In the genomic region with DNA sequence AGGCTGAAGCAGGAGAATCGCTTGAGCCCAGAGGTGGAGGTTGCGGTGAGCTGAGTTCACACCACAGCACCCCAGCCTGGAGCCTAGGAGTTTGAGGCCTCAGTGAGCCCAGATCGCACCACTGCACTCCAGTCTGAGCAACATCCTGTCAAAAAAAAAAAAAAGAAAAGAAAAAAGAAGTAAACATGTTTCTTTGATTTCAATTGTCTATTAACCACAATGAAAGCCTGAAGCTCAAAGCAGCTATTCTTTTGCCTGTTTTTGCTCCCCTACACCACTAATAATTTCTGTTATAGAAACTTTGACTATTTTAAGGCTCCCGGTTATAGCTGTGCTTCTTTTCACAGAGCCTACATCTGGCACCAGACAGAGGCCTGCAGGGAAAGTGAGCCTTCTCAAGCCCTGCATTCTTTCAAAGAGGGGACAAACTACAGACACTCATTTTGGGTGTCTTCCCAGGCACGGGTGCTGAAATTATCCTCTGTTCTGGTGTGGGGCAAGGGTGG, we compare ENCODE assay signal across 8 cellular contexts. TPM values are rescaled to one million over a fixed set of nuclear protein-coding genes. Genes with fewer than 3 reads are reported as not detected.
DNase-seq lines count a peak whose midpoint lies in the region; ATAC-seq, FAIRE-seq and TF ChIP-seq lines count a peak whose summit lies in the region.

No MANE protein-coding gene starts in this region.

- peaks cover 5 to 8% of the 10 kb centered on the region in 2 donors for H3K4me1 Mint-ChIP-seq in natural killer cell

- no peak for TF ChIP-seq CTCF in K562 (IDR thresholded peaks at IDR 0.05 in 2 of 3, conservative IDR thresholded peaks at IDR 0.05 in 1 of 3; ENCODE audit: insufficient read depth in 2 of 3, low read depth in 1 of 3, low read length in 3 of 3)
- no peak for TF ChIP-seq CTCF in natural killer cell (IDR thresholded peaks at IDR 0.05)
- TF ChIP-seq CTCF in uterus (IDR thresholded peaks at IDR 0.05) = no peak

- no peaks in the 10 kb centered on the region for H3K79me2 ChIP-seq in K562 (ENCODE audit: control insufficient read depth, insufficient read depth, low read length)

- WGBS in K562 (ENCODE audit: insufficient coverage, low coverage, missing lambda C conversion rate) = 43% methylated on average over 3 of the region's 5 CpGs

- H3K4me3 Mint-ChIP-seq in natural killer cell = no peak overlapping the region

- no peak for TF ChIP-seq RAD21 in K562 (CRISPR knock-in tag; conservative IDR thresholded peaks at IDR 0.05 in 1 of 2, IDR thresholded peaks at IDR 0.05 in 1 of 2)

- no peaks in the 10 kb centered on the region for H3K27me3 ChIP-seq in K562 (ENCODE audit: control insufficient read depth in 2 of 2, insufficient read depth in 2 of 2, low read length in 2 of 2)
- no peaks in the 10 kb centered on the region for H3K27me3 ChIP-seq in uterus

- POLR2A ChIA-PET in K562 (lab: Yijun Ruan, JAX) = interaction anchor here (0.6 to 0.9 kb wide), 3 partner anchors 22 to 223 kb away, joined by 3 to 4 read pairs (median 3); no protein-coding TSS in a partner anchor

- peak overlapping the region; percentile 62 to 78 for H3K27ac Mint-ChIP-seq in natural killer cell

- no peaks in the 10 kb centered on the region for H3K36me3 Mint-ChIP-seq in natural killer cell

- no peak overlapping the region for H3K27ac ChIP-seq in K562 (ENCODE audit: extremely low read depth, low read depth, low read length)
- peak overlapping the region; percentile 66 to 82 for H3K27ac ChIP-seq in uterus

- H3K9me3 ChIP-seq in K562 (replicated peaks; ENCODE audit: control insufficient read depth, insufficient read depth, low read depth, low read length) = no peaks in the 10 kb centered on the region
- H3K9me3 ChIP-seq in uterus = no peaks in the 10 kb centered on the region

- H4K20me1 ChIP-seq in K562 (replicated peaks; ENCODE audit: control insufficient read depth, insufficient read depth, low read length) = no peaks in the 10 kb centered on the region

- no peak overlapping the region for H3K9ac ChIP-seq in K562 (ENCODE audit: insufficient read depth in 1 of 2, low read depth in 2 of 2, low read length in 2 of 2)

- CTCF ChIA-PET in K562 (lab: Yijun Ruan, JAX; ENCODE audit: low intra/inter-chr PET ratio) = interaction anchor here (0.7 kb wide), 1 partner anchor 1372 kb away, joined by 5 read pairs; no protein-coding TSS in a partner anchor

- no peak for FAIRE-seq in K562 (lab: Jason Lieb, UNC)

- no peaks in the 10 kb centered on the region for H3K9me3 Mint-ChIP-seq in natural killer cell

- no peak for ATAC-seq in K562
- peak; percentile 86 to 97 (median 91) for ATAC-seq in natural killer cell

- intact Hi-C loops in K562 (cut with micrococcal nuclease) = no loop called here
- intact Hi-C loops in natural killer cell (cut with micrococcal nuclease) = no loop called here
- intact Hi-C loops in uterus (cut with DNase I; ENCODE audit: low total_unique reads) = no loop called here
- intact Hi-C loops in posterior vena cava (cut with DNase I) = no loop called here

- no TSS peak for BruUV-seq in K562 (replicated peaks; lab: Mats Ljungman, UMichigan)

- no peak for TF ChIP-seq POLR2A in K562 (conservative IDR thresholded peaks at IDR 0.05)
- TF ChIP-seq POLR2A in uterus (IDR thresholded peaks at IDR 0.05) = no peak

- H3K4me1 ChIP-seq in K562 (replicated peaks in 1 of 2; ENCODE audit: control insufficient read depth in 2 of 2, insufficient read depth in 2 of 2, low read length in 2 of 2) (no peaks in the 10 kb centered on the region; a peak in 1 of 5 replicates), uterus (no peaks in the 10 kb centered on the region)

- in situ Hi-C loops in K562 (cut with MboI) = no loop called here

- 0 out of 2 replicates have a peak overlapping the region, but pooled peaks have one; percentile 16 for H2AFZ ChIP-seq in K562 (ENCODE audit: low read depth, low read length)

- H3K36me3 ChIP-seq in K562 (ENCODE audit: control insufficient read depth, insufficient read depth, low read length) = no peaks in the 10 kb centered on the region
- H3K36me3 ChIP-seq in uterus = no peaks in the 10 kb centered on the region

- no peak for TF ChIP-seq EP300 in K562 (IDR thresholded peaks at IDR 0.05; ENCODE audit: low read length)

- H3K27me3 Mint-ChIP-seq in natural killer cell (ENCODE audit: low read depth in 2 of 2) = no peaks in the 10 kb centered on the region

- H3K4me2 ChIP-seq in K562 (ENCODE audit: insufficient read depth, low read length) = no peak overlapping the region

- no peaks in the 10 kb centered on the region for H3K9me1 ChIP-seq in K562 (ENCODE audit: control insufficient read depth, insufficient read depth, low read length)

- H3K4me3 ChIP-seq in K562 (no peak overlapping the region), uterus (no peak overlapping the region)

- DNase-seq in stimulated activated CD4-positive, alpha-beta T cell treated with anti-CD3 and anti-CD28 coated beads, Interleukin-12 subunit alpha, Interleukin-12 subunit beta, amount 100 ng/mL, for 4 hours = peak; percentile 18
- no peak for DNase-seq in stimulated activated CD4-positive, alpha-beta T cell treated with anti-CD3 and anti-CD28 coated beads, Interleukin-2, amount 100 ng/mL, for 48 hours
- DNase-seq in K562 (ENCODE audit: extremely low read depth in 1 of 4, low spot score in 3 of 4) = no peak
- peak; percentile 35 for DNase-seq in natural killer cell
- no peak for DNase-seq in uterus
- no peak for DNase-seq in COLO829 (ENCODE audit: low spot score)
- no peak for DNase-seq in NOMO-1 (lab: John Stamatoyannopoulos, UW; ENCODE audit: unreplicated experiment in 2 of 2)
- DNase-seq in posterior vena cava (ENCODE audit: low spot score) = no peak

RNA-seq across cellular contexts. Expression of a gene that starts 14.1 kb away (rescaled TPM):
- 0.16 TPM in 1 of 2 replicates, not detected in the other for total RNA-seq in K562 (2011; cell fraction: chromatin; rRNA removed; ENCODE audit: low replicate concordance)
- total RNA-seq in K562 (2011; cell fraction: nucleolus; rRNA removed) = 0.17 TPM in 1 of 2 replicates, not detected in the other
- total RNA-seq in K562 (2011; cell fraction: nucleoplasm; rRNA removed) = not detected in 2 replicates
- total RNA-seq in K562 (2014; rRNA removed) (not detected in 2 replicates), K562 (2014; rRNA removed; fragmentation: Illumina TruSeq; extraction: Trizol) (not detected in 2 replicates), K562 (2015; rRNA removed; fragmentation: Illumina TruSeq; extraction: Trizol) (not detected in 2 replicates), K562 (2021) (not detected in 2 replicates), natural killer cell (not detected), uterus (under 1 TPM in 1 of 4 donors, not detected in 3; 0.55 TPM), posterior vena cava (under 1 TPM in 1 of 2 donors, not detected in 1; 0.14 TPM)
- polyA plus RNA-seq in K562 (2011; rRNA removed) (0.04 TPM in 1 of 2 replicates, not detected in the other), K562 (2014; fragmentation: Illumina TruSeq; extraction: Trizol) (not detected in 2 replicates), K562 (2014; fragmentation: Nextera tagmentation; extraction: Ambion mirVana) (not detected), K562 (2014; rRNA removed) (not detected in 2 replicates)
- not detected in 2 replicates for polyA plus RNA-seq in K562 (2011; cell fraction: cytosol; rRNA removed)
- not detected in 2 replicates for polyA plus RNA-seq in K562 (2011; cell fraction: nucleus; rRNA removed)
- 0.05 TPM in 1 of 2 replicates, not detected in the other for polyA plus RNA-seq in K562 (2012)
- polyA minus RNA-seq in K562 (2011; rRNA and poly(A)+ RNA removed) = not detected in 2 replicates
- not detected in 2 replicates for polyA minus RNA-seq in K562 (2011; cell fraction: cytosol; rRNA and poly(A)+ RNA removed)
- polyA minus RNA-seq in K562 (2011; cell fraction: nucleus; rRNA and poly(A)+ RNA removed) = not detected in 2 replicates

RNA-seq across cellular contexts. Expression of a gene that starts 28.9 kb away (rescaled TPM):
- not detected in 2 replicates for total RNA-seq in K562 (2011; cell fraction: chromatin; rRNA removed; ENCODE audit: low replicate concordance)
- total RNA-seq in K562 (2011; cell fraction: nucleolus; rRNA removed) = not detected in 2 replicates
- total RNA-seq in K562 (2011; cell fraction: nucleoplasm; rRNA removed) = not detected in 2 replicates
- total RNA-seq in K562 (2014; rRNA removed) = not detected in 2 replicates
- total RNA-seq in K562 (2014; rRNA removed; fragmentation: Illumina TruSeq; extraction: Trizol) = not detected in 2 replicates
- total RNA-seq in K562 (2015; rRNA removed; fragmentation: Illumina TruSeq; extraction: Trizol) = not detected in 2 replicates
- total RNA-seq in K562 (2021) = 0.04 TPM in 1 of 2 replicates, not detected in the other
- not detected in 2 replicates for polyA plus RNA-seq in K562 (2011; rRNA removed)
- polyA plus RNA-seq in K562 (2011; cell fraction: cytosol; rRNA removed) = not detected in 2 replicates
- polyA plus RNA-seq in K562 (2011; cell fraction: nucleus; rRNA removed) = not detected in 2 replicates
- 0.03 TPM in 1 of 2 replicates, not detected in the other for polyA plus RNA-seq in K562 (2012)
- polyA plus RNA-seq in K562 (2014; fragmentation: Illumina TruSeq; extraction: Trizol) = not detected in 2 replicates
- polyA plus RNA-seq in K562 (2014; fragmentation: Nextera tagmentation; extraction: Ambion mirVana) = not detected
- polyA plus RNA-seq in K562 (2014; rRNA removed) = not detected in 2 replicates
- polyA minus RNA-seq in K562 (2011; rRNA and poly(A)+ RNA removed) = not detected in 2 replicates
- not detected in 2 replicates for polyA minus RNA-seq in K562 (2011; cell fraction: cytosol; rRNA and poly(A)+ RNA removed)
- not detected in 2 replicates for polyA minus RNA-seq in K562 (2011; cell fraction: nucleus; rRNA and poly(A)+ RNA removed)
- 1 to 10 TPM; 3.8 to 7.2 (median 5.1) TPM for total RNA-seq in natural killer cell
- 1 to 10 TPM; 1.5 to 8.6 (median 5.3) TPM for total RNA-seq in uterus
- total RNA-seq in posterior vena cava = 1 to 10 TPM; 4.1 to 4.6 TPM

RNA-seq across cellular contexts. Expression of a gene that starts 51.6 kb away (rescaled TPM):
- 21.6 and 38.9 TPM in 2 replicates for total RNA-seq in K562 (2011; cell fraction: chromatin; rRNA removed; ENCODE audit: low replicate concordance)
- total RNA-seq in K562 (2011; cell fraction: nucleolus; rRNA removed) = 14.3 and 15.7 TPM in 2 replicates
- total RNA-seq in K562 (2011; cell fraction: nucleoplasm; rRNA removed) = 19.9 and 30.2 TPM in 2 replicates
- total RNA-seq in K562 (2014; rRNA removed) (24.6 and 32.9 TPM in 2 replicates), K562 (2014; rRNA removed; fragmentation: Illumina TruSeq; extraction: Trizol) (22.9 and 25.1 TPM in 2 replicates), K562 (2015; rRNA removed; fragmentation: Illumina TruSeq; extraction: Trizol) (25.1 and 25.8 TPM in 2 replicates), K562 (2021) (67.4 and 68.4 TPM in 2 replicates), natural killer cell (10 to 100 TPM; 17.1 to 28.6 (median 22.2) TPM), uterus (100 to 1,000 TPM in 1 of 4 donors, 10 to 100 TPM in 3; 22.9 to 140 (median 30.5) TPM), posterior vena cava (100 to 1,000 TPM; 192 to 254 TPM)
- polyA plus RNA-seq in K562 (2011; rRNA removed) (15.4 and 28.5 TPM in 2 replicates), K562 (2014; fragmentation: Illumina TruSeq; extraction: Trizol) (24.2 and 29.5 TPM in 2 replicates), K562 (2014; fragmentation: Nextera tagmentation; extraction: Ambion mirVana) (under 1 TPM; 0.38 to 0.48 TPM), K562 (2014; rRNA removed) (15.2 and 21.4 TPM in 2 replicates)
- polyA plus RNA-seq in K562 (2011; cell fraction: cytosol; rRNA removed) = 10.0 and 18.3 TPM in 2 replicates
- polyA plus RNA-seq in K562 (2011; cell fraction: nucleus; rRNA removed) = 20.7 and 22.6 TPM in 2 replicates
- 19.6 and 27.3 TPM in 2 replicates for polyA plus RNA-seq in K562 (2012)
- polyA minus RNA-seq in K562 (2011; rRNA and poly(A)+ RNA removed) = 24.6 and 34.2 TPM in 2 replicates
- 19.0 and 19.8 TPM in 2 replicates for polyA minus RNA-seq in K562 (2011; cell fraction: cytosol; rRNA and poly(A)+ RNA removed)
- 3.4 and 4.6 TPM in 2 replicates for polyA minus RNA-seq in K562 (2011; cell fraction: nucleus; rRNA and poly(A)+ RNA removed)

RNA-seq across cellular contexts. Expression of a gene that starts 52.0 kb away (rescaled TPM):
- 0.25 TPM in 1 of 2 replicates, not detected in the other for total RNA-seq in K562 (2011; cell fraction: chromatin; rRNA removed; ENCODE audit: low replicate concordance)
- total RNA-seq in K562 (2011; cell fraction: nucleolus; rRNA removed) = not detected in 2 replicates
- not detected in 2 replicates for total RNA-seq in K562 (2011; cell fraction: nucleoplasm; rRNA removed)
- 0.27 TPM in 1 of 2 replicates, not detected in the other for total RNA-seq in K562 (2014; rRNA removed)
- not detected in 2 replicates for total RNA-seq in K562 (2014; rRNA removed; fragmentation: Illumina TruSeq; extraction: Trizol)
- not detected in 2 replicates for total RNA-seq in K562 (2015; rRNA removed; fragmentation: Illumina TruSeq; extraction: Trizol)
- total RNA-seq in K562 (2021) = 0.22 TPM in 1 of 2 replicates, not detected in the other
- 0.08 TPM in 1 of 2 replicates, not detected in the other for polyA plus RNA-seq in K562 (2011; rRNA removed)
- 0.09 TPM in 1 of 2 replicates, not detected in the other for polyA plus RNA-seq in K562 (2011; cell fraction: cytosol; rRNA removed)
- polyA plus RNA-seq in K562 (2011; cell fraction: nucleus; rRNA removed) = 0.47 TPM in 1 of 2 replicates, not detected in the other
- polyA plus RNA-seq in K562 (2012) = 0.69 and 1.1 TPM in 2 replicates
- 0.13 TPM in 1 of 2 replicates, not detected in the other for polyA plus RNA-seq in K562 (2014; fragmentation: Illumina TruSeq; extraction: Trizol)
- polyA plus RNA-seq in K562 (2014; fragmentation: Nextera tagmentation; extraction: Ambion mirVana) = under 1 TPM; 0.11 to 0.50 TPM
- not detected in 2 replicates for polyA plus RNA-seq in K562 (2014; rRNA removed)
- not detected in 2 replicates for polyA minus RNA-seq in K562 (2011; rRNA and poly(A)+ RNA removed)
- not detected in 2 replicates for polyA minus RNA-seq in K562 (2011; cell fraction: cytosol; rRNA and poly(A)+ RNA removed)
- polyA minus RNA-seq in K562 (2011; cell fraction: nucleus; rRNA and poly(A)+ RNA removed) = not detected in 2 replicates
- total RNA-seq in natural killer cell = under 1 TPM in 2 of 3 donors, not detected in 1; 0.39 to 0.54 TPM
- 1 to 10 TPM in 1 of 4 donors, not detected in 3; 3.4 TPM for total RNA-seq in uterus
- total RNA-seq in posterior vena cava = 1 to 10 TPM in 1 of 2 donors, under 1 TPM in 1; 0.60 to 1.3 TPM

Comparison
In these comparisons a context has a peak if more than half of its experiments do, and no peak if none do; other contexts are left out.
1. DNase-seq: peak in stimulated activated CD4-positive, alpha-beta T cell treated with anti-CD3 and anti-CD28 coated beads, Interleukin-12 subunit alpha, Interleukin-12 subunit beta, amount 100 ng/mL, for 4 hours (single experiment) and natural killer cell (single experiment); none in stimulated activated CD4-positive, alpha-beta T cell treated with anti-CD3 and anti-CD28 coated beads, Interleukin-2, amount 100 ng/mL, for 48 hours (0 of 2), K562 (0 of 4), uterus (0 of 2), COLO829 (single experiment), NOMO-1 (0 of 2) and posterior vena cava (single experiment).